Comparison of ENCODE assay signal across 8 cellular contexts in genomic region chr9:135961277-135961705, GRCh38. TPM values are rescaled to one million over a fixed set of nuclear protein-coding genes. Genes with fewer than 3 reads are reported as not detected.
DNase-seq lines count a peak whose midpoint lies in the region; ATAC-seq and TF ChIP-seq lines count a peak whose summit lies in the region.

UBAC1 (minus strand) TSS chr9:135961373; CDS start chr9:135961162, 211 bp downstream.

- H3K4me3 ChIP-seq in A673 (ENCODE audit: low read depth, low read length, poor library complexity, severe bottlenecking) (peak within 1 kb of the TSS; percentile 77), WERI-Rb-1 (ENCODE audit: low read depth, low read length) (peak within 1 kb of the TSS; percentile 88), breast epithelium (peak within 1 kb of the TSS; percentile 82 to 94 (median 83)), iPS-20b (ENCODE audit: low read length) (peak within 1 kb of the TSS; percentile 86), skin epidermis (peak within 1 kb of the TSS; percentile 77 to 96 (median 90))

- ATAC-seq in GM18870 (IDR thresholded peaks at IDR 0.05; ENCODE audit: unreplicated experiment) (peak; percentile 71), HG03139 (IDR thresholded peaks at IDR 0.05; ENCODE audit: unreplicated experiment) (peak; percentile 88)

- peak within 1 kb of the TSS; percentile 75 for H3K9ac ChIP-seq in iPS-20b (ENCODE audit: low read depth, low read length)

- TF ChIP-seq CTCF in A673 (conservative IDR thresholded peaks at IDR 0.05; ENCODE audit: low read depth, low read length): 0 out of 2 replicates have a peak, but pooled peaks have one; percentile 13
- peak; percentile 33 for TF ChIP-seq CTCF in WERI-Rb-1 (IDR thresholded peaks at IDR 0.05; ENCODE audit: low read depth, low read length)
- peak in 2 of 3 donors; percentile 21 to 45 for TF ChIP-seq CTCF in breast epithelium (IDR thresholded peaks at IDR 0.05)

- H3K9me3 ChIP-seq in A673 (ENCODE audit: low read depth, low read length, poor library complexity, severe bottlenecking): no peaks in the 10 kb centered on the region
- no peaks in the 10 kb centered on the region for H3K9me3 ChIP-seq in WERI-Rb-1 (ENCODE audit: severe bottlenecking)
- no peaks in the 10 kb centered on the region for H3K9me3 ChIP-seq in breast epithelium
- H3K9me3 ChIP-seq in iPS-20b (ENCODE audit: insufficient read depth, low read depth, low read length): no peaks in the 10 kb centered on the region

- H3K27ac ChIP-seq in A673 (ENCODE audit: low read depth, low read length, poor library complexity, severe bottlenecking) (peak within 1 kb of the TSS; percentile 85), WERI-Rb-1 (peak within 1 kb of the TSS; percentile 82), breast epithelium (peak within 1 kb of the TSS; percentile 76 to 90), iPS-20b (ENCODE audit: low read length) (no peak within 1 kb of the TSS), skin epidermis (peak within 1 kb of the TSS; percentile 74 to 93 (median 90))

- TF ChIP-seq POLR2A in breast epithelium (IDR thresholded peaks at IDR 0.05): no peak

- no peaks in the 10 kb centered on the region for H3K27me3 ChIP-seq in A673 (replicated peaks; ENCODE audit: insufficient read depth, low read depth, low read length, poor library complexity)
- no peaks in the 10 kb centered on the region for H3K27me3 ChIP-seq in WERI-Rb-1 (ENCODE audit: insufficient read depth, low read depth, severe bottlenecking)
- H3K27me3 ChIP-seq in breast epithelium: no peaks in the 10 kb centered on the region
- no peaks in the 10 kb centered on the region for H3K27me3 ChIP-seq in iPS-20b (ENCODE audit: insufficient read depth, low read length)

- no peaks in the 10 kb centered on the region for H3K36me3 ChIP-seq in A673 (ENCODE audit: insufficient read depth, low read length, poor library complexity, severe bottlenecking)
- peaks cover 8% of the 10 kb centered on the region for H3K36me3 ChIP-seq in WERI-Rb-1
- no peaks in the 10 kb centered on the region for H3K36me3 ChIP-seq in breast epithelium
- H3K36me3 ChIP-seq in iPS-20b (ENCODE audit: insufficient read depth, low read depth, low read length): no peaks in the 10 kb centered on the region

- intact Hi-C loops in A673 (cut with micrococcal nuclease; ENCODE audit: unreplicated experiment) (loop anchor here (10.0 kb wide), 1 partner anchor 264 kb away; no protein-coding TSS in a partner anchor), breast epithelium (cut with DNase I; ENCODE audit: low total_unique reads) (no loop called here)

- peak; percentile 98 for DNase-seq in A673 (ENCODE audit: low spot score)
- DNase-seq in NCI-H2196 treated with DMSO at 0.1 percent for 48 hours (lab: John Stamatoyannopoulos, UW; ENCODE audit: unreplicated experiment): peak; percentile 90
- peak; percentile 95 for DNase-seq in WERI-Rb-1
- DNase-seq in breast epithelium (ENCODE audit: low spot score in 2 of 2): peak; percentile 92 to 94

- no TSS peak for BruUV-seq in A673 (replicated peaks; lab: Mats Ljungman, UMichigan)

- CTCF ChIA-PET in A673 (lab: Charles Lee): interaction anchor here (0.6 to 1.5 kb wide), 4 partner anchors 54 to 209 kb away, joined by 3 to 8 read pairs (median 3); partner anchors contain the start of gene CAMSAP1

- peaks cover 19% of the 10 kb centered on the region for H3K4me1 ChIP-seq in A673 (ENCODE audit: insufficient read depth, low read length, poor library complexity, severe bottlenecking)
- no peaks in the 10 kb centered on the region for H3K4me1 ChIP-seq in breast epithelium
- H3K4me1 ChIP-seq in iPS-20b (ENCODE audit: insufficient read depth, low read length): peaks cover 4% of the 10 kb centered on the region; the same call in 1 of the 2 replicates

- POLR2A ChIA-PET in A673 (lab: Charles Lee; ENCODE audit: low non-redundant PET): no interaction called here

RNA-seq across cellular contexts. Expression of gene UBAC1, which starts in this region (rescaled TPM):
- total RNA-seq in A673 (2021) (58.2 and 63.8 TPM in 2 replicates), breast epithelium (10 to 100 TPM; 39.2 to 53.0 (median 45.6) TPM)
